Comparison of ENCODE assay signal across 10 cellular contexts in genomic region chr2:30826916-30827315, GRCh38. TPM values are rescaled to one million over a fixed set of nuclear protein-coding genes. Genes with fewer than 3 reads are reported as not detected.
"Had no signal": no experiment of that assay in that cellular context is flagged by ENCODE, and none has a peak within 500 bp of the region (broad histone marks: within the 10 kb centered on the region; RNA-seq: fewer than 3 reads in every experiment).

No MANE protein-coding gene starts in this region.

- DNase-seq: GM23248, GOT3, H7, HFFc6, IMR-90, KG1 had no signal

- H3K27ac ChIP-seq: GM23248 had no signal

- H3K9me3 ChIP-seq: HAP-1 had no signal

- FAIRE-seq: HTR-8/SVneo, K562 had no signal

- H3K4me3 ChIP-seq: GM23248, HAP-1, K562 had no signal

- H3K9ac ChIP-seq: GM23248 had no signal

- ATAC-seq: HCT116, K562 had no signal

- H3K4me1 ChIP-seq: HAP-1 had no signal

- H3K27ac Mint-ChIP-seq: HFFc6 had no signal

- H3K36me3 ChIP-seq: HAP-1 had no signal

- H2AFZ ChIP-seq: GM23248 had no signal

RNA-seq across cellular contexts. Expression of gene CAPN13, which starts 19.7 kb away (rescaled TPM):
- total RNA-seq: GM23248, HFFc6, IMR-90, K562 had no signal
- polyA plus RNA-seq: GM23248, IMR-90, K562 had no signal
